Comparison of ENCODE assay signal across 11 cellular contexts in the genomic region with DNA sequence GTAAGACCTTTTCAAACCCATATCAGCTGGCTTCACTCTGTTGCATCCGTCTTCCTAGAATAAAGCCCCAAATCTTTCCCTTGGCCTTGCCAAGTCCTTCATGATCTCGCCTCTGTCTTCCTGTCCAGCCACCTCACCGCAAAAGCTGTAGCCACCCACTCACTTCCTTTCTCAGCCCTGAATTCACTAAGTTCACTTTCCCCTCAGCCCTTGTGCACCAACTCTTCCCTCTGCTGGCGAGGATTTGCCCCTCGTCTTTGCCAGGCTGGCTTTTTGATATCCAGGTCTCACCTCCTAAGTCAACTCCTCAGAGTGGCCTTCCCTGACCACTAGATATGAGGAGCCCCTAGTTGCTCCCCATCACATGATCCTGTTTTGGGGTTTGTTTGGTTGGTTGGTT. TPM values are rescaled to one million over a fixed set of nuclear protein-coding genes. Genes with fewer than 3 reads are reported as not detected.
A peak's percentile ranks its signal among the peaks of the same experiment; 100 is the strongest.
DNase-seq lines count a peak whose midpoint lies in the region; ATAC-seq, FAIRE-seq and TF ChIP-seq lines count a peak whose summit lies in the region.
"Had no signal": no experiment of that assay in that cellular context is flagged by ENCODE, and none has a peak within 500 bp of the region (broad histone marks: within the 10 kb centered on the region; RNA-seq: fewer than 3 reads in every experiment).

No MANE protein-coding gene starts in this region.

- no TSS peak for BruUV-seq in GM12878 (replicated peaks; lab: Mats Ljungman, UMichigan)

- peak; percentile 95 for FAIRE-seq in GM12878 (lab: Jason Lieb, UNC)

- no peak overlapping the region for H2AFZ ChIP-seq in Loucy (ENCODE audit: low read length)
- H2AFZ ChIP-seq in GM12878 (ENCODE audit: control insufficient read depth, low read depth, low read length): no peak overlapping the region
- no peak overlapping the region for H2AFZ ChIP-seq in osteoblast (ENCODE audit: low read length)

- H3K36me3 ChIP-seq in Loucy (ENCODE audit: insufficient read depth, low read length) (no peaks in the 10 kb centered on the region), GM12878 (ENCODE audit: control insufficient read depth in 2 of 2, insufficient read depth in 2 of 2, low read length in 1 of 2) (no peaks in the 10 kb centered on the region), osteoblast (ENCODE audit: insufficient read depth, low read length) (no peaks in the 10 kb centered on the region)

- TF ChIP-seq POLR2A in GM12878 (IDR thresholded peaks at IDR 0.05; ENCODE audit: low read depth, low read length): no peak

- H3K79me2 ChIP-seq in Loucy (ENCODE audit: insufficient read depth, low read length) (no peaks in the 10 kb centered on the region), GM12878 (ENCODE audit: control insufficient read depth, insufficient read depth, low read length) (no peaks in the 10 kb centered on the region), osteoblast (ENCODE audit: insufficient read depth, low read length) (peaks cover 11% of the 10 kb centered on the region)

- POLR2A ChIA-PET in GM12878 (lab: Charles Lee): interaction anchor here (0.6 to 1.7 kb wide), 2 partner anchors 71 to 334 kb away, joined by 4 to 5 read pairs; no protein-coding TSS in a partner anchor

- TF ChIP-seq CTCF in Loucy (conservative IDR thresholded peaks at IDR 0.05; ENCODE audit: low read length): peak; percentile 35
- peak; percentile 24 to 46 (median 31); a peak in 4 of 6 replicates for TF ChIP-seq CTCF in GM12878 (IDR thresholded peaks at IDR 0.05 in 2 of 3, conservative IDR thresholded peaks at IDR 0.05 in 1 of 3; ENCODE audit: control insufficient read depth in 2 of 3, extremely low read depth in 1 of 3, insufficient read depth in 1 of 3, low read depth in 3 of 3, low read length in 3 of 3)
- peak; percentile 60 for TF ChIP-seq CTCF in osteoblast (IDR thresholded peaks at IDR 0.05; ENCODE audit: extremely low read depth, low read depth, low read length)

- H3F3A ChIP-seq in Loucy (ENCODE audit: low read depth): no peaks in the 10 kb centered on the region

- H3K36me3 Mint-ChIP-seq in T-helper 1 cell treated with Interleukin-12 subunit alpha and Interleukin-12 subunit beta and Interleukin-4 antibody, amounts not matched to agents 30 μg/mL and 1 μg/mL, for 36 hours (ENCODE audit: low read depth): no peaks in the 10 kb centered on the region

- H3K4me3 ChIP-seq in Loucy (ENCODE audit: low read length, poor library complexity, severe bottlenecking) (no peak overlapping the region), GM12878 (no peak overlapping the region), osteoblast (ENCODE audit: insufficient read depth, low read length) (no peak overlapping the region)

- ATAC-seq in GM12878 (peak; percentile 38), GM18909 (IDR thresholded peaks at IDR 0.05; ENCODE audit: poor library complexity, unreplicated experiment) (no peak), GM21737 (IDR thresholded peaks at IDR 0.05; ENCODE audit: unreplicated experiment) (no peak)
- ATAC-seq: esophagus mucosa had no signal

- SMC1A ChIA-PET in GM12878 (lab: Charles Lee; ENCODE audit: uncharacterized antibody, unreplicated experiment): interaction anchor here (1.0 to 6.6 kb wide), 5 partner anchors 7 to 90 kb away, joined by 3 to 51 read pairs (median 5); a partner anchor contains a TSS

- H3K9me3 Mint-ChIP-seq in T-helper 1 cell treated with Interleukin-12 subunit alpha and Interleukin-12 subunit beta and Interleukin-4 antibody, amounts not matched to agents 30 μg/mL and 1 μg/mL, for 36 hours: no peaks in the 10 kb centered on the region
- H3K9me3 Mint-ChIP-seq: CD4-positive, alpha-beta T cell had no signal

- peak; percentile 62 for TF ChIP-seq RAD21 in GM12878 (IDR thresholded peaks at IDR 0.05; ENCODE audit: insufficient read depth, low read depth, low read length)

- H3K27ac Mint-ChIP-seq in T-helper 1 cell treated with Interleukin-12 subunit alpha and Interleukin-12 subunit beta and Interleukin-4 antibody, amounts not matched to agents 30 μg/mL and 1 μg/mL, for 36 hours: peak overlapping the region; percentile 10
- H3K27ac Mint-ChIP-seq: CD4-positive, alpha-beta T cell had no signal

- RAD21 ChIA-PET in GM12878 (lab: Charles Lee; ENCODE audit: unreplicated experiment): interaction anchor here (0.9 to 3.0 kb wide), 6 partner anchors 37 to 159 kb away, joined by 3 to 18 read pairs (median 4); no protein-coding TSS in a partner anchor

- in situ Hi-C loops in GM12878 (cut with MboI): loop anchor here (5.0 kb wide), 1 partner anchor 40 kb away; no protein-coding TSS in a partner anchor

- intact Hi-C loops in GM12878 (cut with micrococcal nuclease; ENCODE audit: unreplicated experiment): loop anchor here (1.0 to 5.0 kb wide), 2 partner anchors 43 to 145 kb away; no protein-coding TSS in a partner anchor

- H3K9me2 ChIP-seq in Loucy (replicated peaks; ENCODE audit: low read depth, low read length): no peaks in the 10 kb centered on the region

- WGBS in GM12878 (ENCODE audit: insufficient coverage, insufficient replicate concordance, low lambda C conversion rate, missing lambda C conversion rate): 0% methylated on average over 5 of the region's 5 CpGs

- peaks cover 37% of the 10 kb centered on the region for H3K4me1 Mint-ChIP-seq in T-helper 1 cell treated with Interleukin-12 subunit alpha and Interleukin-12 subunit beta and Interleukin-4 antibody, amounts not matched to agents 30 μg/mL and 1 μg/mL, for 36 hours (ENCODE audit: low read depth)

- H3K9me3 ChIP-seq in Loucy (ENCODE audit: insufficient read depth, low read depth, low read length) (no peaks in the 10 kb centered on the region), GM12878 (replicated peaks; ENCODE audit: control insufficient read depth, insufficient read depth, low read length) (no peaks in the 10 kb centered on the region), osteoblast (ENCODE audit: low read depth, low read length) (no peaks in the 10 kb centered on the region)

- TF ChIP-seq EP300 in GM12878 (IDR thresholded peaks at IDR 0.05; ENCODE audit: borderline replicate concordance in 1 of 2, control insufficient read depth in 1 of 2, low read depth in 2 of 2, low read length in 2 of 2): no peak

- H4K20me1 ChIP-seq in Loucy (ENCODE audit: insufficient read depth, low read length, poor library complexity, severe bottlenecking): no peaks in the 10 kb centered on the region
- H4K20me1 ChIP-seq in GM12878 (ENCODE audit: control insufficient read depth, insufficient read depth): no peaks in the 10 kb centered on the region
- no peaks in the 10 kb centered on the region for H4K20me1 ChIP-seq in osteoblast (ENCODE audit: insufficient read depth, low read length)

- peak overlapping the region; percentile 6 for H3K4me3 Mint-ChIP-seq in T-helper 1 cell treated with Interleukin-12 subunit alpha and Interleukin-12 subunit beta and Interleukin-4 antibody, amounts not matched to agents 30 μg/mL and 1 μg/mL, for 36 hours
- H3K4me3 Mint-ChIP-seq: CD4-positive, alpha-beta T cell had no signal

- peaks cover 48% of the 10 kb centered on the region for H3K27me3 Mint-ChIP-seq in T-helper 1 cell treated with Interleukin-12 subunit alpha and Interleukin-12 subunit beta and Interleukin-4 antibody, amounts not matched to agents 30 μg/mL and 1 μg/mL, for 36 hours (ENCODE audit: low read depth)

- DNase-seq in T-helper 1 cell (no peak), GM12878 (ENCODE audit: low read depth, low spot score) (peak; percentile 43), osteoblast (ENCODE audit: insufficient read length, low spot score, missing footprints) (peak; percentile 93), epidermal melanocyte (ENCODE audit: insufficient read length, low spot score) (no peak)
- DNase-seq: CD4-positive, alpha-beta T cell; nucleus accumbens had no signal

- H3K4me1 ChIP-seq in Loucy (ENCODE audit: insufficient read depth, low read length, poor library complexity, severe bottlenecking) (peaks cover 17% of the 10 kb centered on the region), GM12878 (ENCODE audit: control insufficient read depth, insufficient read depth, low read length) (peaks cover 36% of the 10 kb centered on the region), osteoblast (ENCODE audit: insufficient read depth, low read length) (peaks cover 68% of the 10 kb centered on the region)

- CTCF ChIA-PET in GM12878 (lab: Yijun Ruan, JAX): interaction anchor here (1.0 to 3.2 kb wide), 10 partner anchors 8 to 533 kb away, joined by 3 to 41 read pairs (median 6); no protein-coding TSS in a partner anchor

- H3K9ac ChIP-seq in Loucy (ENCODE audit: low read depth, low read length, poor library complexity, severe bottlenecking) (no peak overlapping the region), GM12878 (ENCODE audit: control insufficient read depth, insufficient read depth, low read length) (no peak overlapping the region)

- H3K4me2 ChIP-seq in Loucy (ENCODE audit: low read depth, low read length, poor library complexity, severe bottlenecking) (no peak overlapping the region), GM12878 (ENCODE audit: control insufficient read depth, insufficient read depth) (0 out of 2 replicates have a peak overlapping the region, but pooled peaks have one; percentile 19), osteoblast (ENCODE audit: insufficient read depth, low read length) (peak overlapping the region; percentile 53)

- H3K27ac ChIP-seq in GM12878 (ENCODE audit: control insufficient read depth, insufficient read depth): no peak overlapping the region
- H3K27ac ChIP-seq in osteoblast (ENCODE audit: low read depth, low read length): peak overlapping the region; percentile 34

- H3K27me3 ChIP-seq in Loucy (ENCODE audit: insufficient read depth, low read length, poor library complexity, severe bottlenecking) (no peaks in the 10 kb centered on the region), GM12878 (replicated peaks in 1 of 2; ENCODE audit: control insufficient read depth in 2 of 2, insufficient read depth in 2 of 2, low read length in 1 of 2) (no peaks in the 10 kb centered on the region), osteoblast (ENCODE audit: insufficient read depth, low read length) (no peaks in the 10 kb centered on the region)

RNA-seq across cellular contexts. Expression of a gene that starts 3.9 kb away (rescaled TPM):
- total RNA-seq in GM12878 (2013; cell fraction: nucleolus; rRNA removed): 6.3 and 9.6 TPM in 2 replicates
- total RNA-seq in GM12878 (2014; rRNA removed) (0.60 and 0.79 TPM in 2 replicates), GM12878 (2014; rRNA removed; fragmentation: Illumina TruSeq; extraction: Trizol) (0.63 and 0.92 TPM in 2 replicates), GM12878 (2021) (3.7 and 3.9 TPM in 2 replicates), osteoblast (158 and 197 TPM in 2 replicates)
- 0.12 TPM for polyA plus RNA-seq in GM12878 (2011; ENCODE audit: low read depth)
- polyA plus RNA-seq in GM12878 (2011; rRNA removed) (2.0 and 3.1 TPM in 2 replicates), GM12878 (2014; fragmentation: Illumina TruSeq; extraction: Trizol) (0.40 and 0.65 TPM in 2 replicates), GM12878 (2014; fragmentation: Nextera tagmentation; extraction: Ambion mirVana) (under 1 TPM; 0.02 to 0.04 TPM), GM12878 (2014; rRNA removed) (1.5 and 1.6 TPM in 2 replicates), GM12878 (2016; fragmentation: Nextera tagmentation; extraction: Ambion mirVana) (under 1 TPM; 0.14 to 0.56 TPM)
- polyA plus RNA-seq in GM12878 (2011; cell fraction: cytosol; rRNA removed): 2.2 and 3.6 TPM in 2 replicates
- polyA plus RNA-seq in GM12878 (2011; cell fraction: nucleus; rRNA removed): 30.0 and 30.6 TPM in 2 replicates
- 1.1 and 1.4 TPM in 2 replicates for polyA plus RNA-seq in GM12878 (2012)
- polyA minus RNA-seq in GM12878 (2011; rRNA and poly(A)+ RNA removed): 2.1 and 4.5 TPM in 2 replicates
- 0.73 and 1.1 TPM in 2 replicates for polyA minus RNA-seq in GM12878 (2011; cell fraction: cytosol; rRNA and poly(A)+ RNA removed)
- 6.5 and 7.7 TPM in 2 replicates for polyA minus RNA-seq in GM12878 (2011; cell fraction: nucleus; rRNA and poly(A)+ RNA removed)
- total RNA-seq: CD4-positive, alpha-beta T cell had no signal

RNA-seq across cellular contexts. Expression of a gene that starts 56.4 kb away (rescaled TPM):
- total RNA-seq in GM12878 (2013; cell fraction: nucleolus; rRNA removed): 0.91 and 1.6 TPM in 2 replicates
- 0.11 TPM in 2 replicates for total RNA-seq in GM12878 (2014; rRNA removed)
- 0.18 TPM in 1 of 2 replicates, not detected in the other for total RNA-seq in GM12878 (2014; rRNA removed; fragmentation: Illumina TruSeq; extraction: Trizol)
- total RNA-seq in GM12878 (2021): 0.27 and 0.33 TPM in 2 replicates
- polyA plus RNA-seq in GM12878 (2011; ENCODE audit: low read depth): not detected
- 0.13 and 0.20 TPM in 2 replicates for polyA plus RNA-seq in GM12878 (2011; rRNA removed)
- polyA plus RNA-seq in GM12878 (2011; cell fraction: cytosol; rRNA removed): 0.42 and 0.43 TPM in 2 replicates
- polyA plus RNA-seq in GM12878 (2011; cell fraction: nucleus; rRNA removed): 3.0 and 3.2 TPM in 2 replicates
- polyA plus RNA-seq in GM12878 (2012): 0.09 and 0.18 TPM in 2 replicates
- polyA plus RNA-seq in GM12878 (2014; fragmentation: Illumina TruSeq; extraction: Trizol): not detected in 2 replicates
- not detected for polyA plus RNA-seq in GM12878 (2014; fragmentation: Nextera tagmentation; extraction: Ambion mirVana)
- 0.06 and 0.18 TPM in 2 replicates for polyA plus RNA-seq in GM12878 (2014; rRNA removed)
- under 1 TPM in 1 of 2 experiments, not detected in 1; 0.11 TPM for polyA plus RNA-seq in GM12878 (2016; fragmentation: Nextera tagmentation; extraction: Ambion mirVana)
- polyA minus RNA-seq in GM12878 (2011; rRNA and poly(A)+ RNA removed): 0.22 and 0.26 TPM in 2 replicates
- polyA minus RNA-seq in GM12878 (2011; cell fraction: cytosol; rRNA and poly(A)+ RNA removed): not detected in 2 replicates
- polyA minus RNA-seq in GM12878 (2011; cell fraction: nucleus; rRNA and poly(A)+ RNA removed): 0.29 and 0.48 TPM in 2 replicates
- total RNA-seq in osteoblast: 5.8 and 7.4 TPM in 2 replicates

Comparison
In these comparisons a context has a peak if more than half of its experiments do, and no peak if none do; other contexts are left out.
1. DNase-seq: peak in GM12878 (single experiment) and osteoblast (single experiment); none in T-helper 1 cell (0 of 5) and epidermal melanocyte (single experiment).
2. RNA of a gene that starts 3.9 kb away (total RNA-seq): 158 to 197 TPM in osteoblast; 0.60 to 9.6 TPM in GM12878; every median in the first group is over 10 times any median in the second.
3. Peak in every context shown above with its lines, with median percentiles within 50 percentile points of each other: CTCF ChIP-seq.